Comparison of ENCODE assay signal across 10 cellular contexts in genomic region chr3:150255416-150255815, GRCh38.
DNase-seq lines count a peak whose midpoint lies in the region; ATAC-seq and TF ChIP-seq lines count a peak whose summit lies in the region.
"Had no signal": no experiment of that assay in that cellular context is flagged by ENCODE, and none has a peak within 500 bp of the region (broad histone marks: within the 10 kb centered on the region; RNA-seq: fewer than 3 reads in every experiment).

No MANE protein-coding gene starts in this region.

- H3K9me3 ChIP-seq in GM23248 (ENCODE audit: low read depth) (no peaks in the 10 kb centered on the region), body of pancreas (no peaks in the 10 kb centered on the region), psoas muscle (no peaks in the 10 kb centered on the region)

- H4K20me1 ChIP-seq in GM23248 (ENCODE audit: insufficient read depth) = no peaks in the 10 kb centered on the region

- H3F3A ChIP-seq in GM23248 (ENCODE audit: insufficient read depth) = no peaks in the 10 kb centered on the region

- no peak overlapping the region for H3K9ac ChIP-seq in GM23248

- no peaks in the 10 kb centered on the region for H3K79me2 ChIP-seq in GM23248 (ENCODE audit: insufficient read depth)

- no peaks in the 10 kb centered on the region for H3K9me2 ChIP-seq in GM23248 (ENCODE audit: insufficient read depth)

- no peak overlapping the region for H3K4me3 ChIP-seq in GM23248
- H3K4me3 ChIP-seq in body of pancreas = no peak overlapping the region
- peak overlapping the region; percentile 7 for H3K4me3 ChIP-seq in psoas muscle

- H3K36me3 ChIP-seq in GM23248 (ENCODE audit: low read depth) (no peaks in the 10 kb centered on the region), body of pancreas (replicated peaks in 1 of 2; ENCODE audit: insufficient read depth in 1 of 2, low read depth in 2 of 2) (no peaks in the 10 kb centered on the region), psoas muscle (ENCODE audit: insufficient read depth in 1 of 2, low read depth in 1 of 2) (no peaks in the 10 kb centered on the region)

- TF ChIP-seq POLR2A in body of pancreas (IDR thresholded peaks at IDR 0.05) = peak in 1 of 3 donors; percentile 53

- no peak for TF ChIP-seq CTCF in body of pancreas (IDR thresholded peaks at IDR 0.05)
- no peak for TF ChIP-seq CTCF in psoas muscle (IDR thresholded peaks at IDR 0.05)

- H3K4me2 ChIP-seq in GM23248 (ENCODE audit: unreplicated experiment) = no peak overlapping the region

- intact Hi-C loops in body of pancreas (cut with DNase I) = no loop called here
- intact Hi-C loops in psoas muscle (cut with DNase I) = no loop called here

- in situ Hi-C loops in GM23248 (cut with MboI) = no loop called here

- ATAC-seq in body of pancreas (peak; percentile 90), psoas muscle (peak; percentile 74 to 86 (median 83)), HG02642 (IDR thresholded peaks at IDR 0.05; ENCODE audit: poor library complexity, unreplicated experiment) (no peak)
- ATAC-seq: SK-N-SH treated with all-trans-retinoic acid at 6 μM for 48 hours had no signal

- DNase-seq in GM23248 = no peak
- peak; percentile 62 to 81 (median 74) for DNase-seq in body of pancreas
- DNase-seq in hippocampal formation (lab: John Stamatoyannopoulos, UW) = peak; percentile 37 to 67
- peak; percentile 49 to 63 for DNase-seq in psoas muscle
- DNase-seq in SW480 (ENCODE audit: low spot score) = no peak
- no peak for DNase-seq in dedifferentiated amniotic fluid mesenchymal stem cell (ENCODE audit: extremely low spot score)
- no peak for DNase-seq in NCI-H146 (lab: John Stamatoyannopoulos, UW)
- DNase-seq: activated CD4-positive, alpha-beta memory T cell treated with anti-CD3 and anti-CD28 coated beads, Interleukin-2, amount 10 ng/mL, durations not matched to agents 7 days and 5 days had no signal

- H2AFZ ChIP-seq in GM23248 = 0 out of 2 replicates have a peak overlapping the region, but pooled peaks have one; percentile 20

- H3K27ac ChIP-seq in GM23248 (no peak overlapping the region), body of pancreas (peak overlapping the region; percentile 44 to 70 (median 67)), psoas muscle (peak overlapping the region; percentile 88)

- 71 to 81% methylated on average over 3 of the region's 3 CpGs for WGBS in GM23248 (ENCODE audit: low coverage in 1 of 2, low lambda C conversion rate in 2 of 2, missing lambda C conversion rate in 2 of 2), 2 experiments
- 34 to 39% methylated on average over 3 of the region's 3 CpGs for WGBS in body of pancreas, 2 donors
- WGBS in psoas muscle, 3 donors = 35 to 57% (median 41%) methylated on average over 3 of the region's 3 CpGs

- H3K4me1 ChIP-seq in GM23248 (ENCODE audit: insufficient read depth) (peaks cover 21% of the 10 kb centered on the region), body of pancreas (peaks cover 41% of the 10 kb centered on the region), psoas muscle (peaks cover 29% of the 10 kb centered on the region)

- H3K27me3 ChIP-seq in GM23248 (replicated peaks; ENCODE audit: insufficient read depth) (no peaks in the 10 kb centered on the region), body of pancreas (no peaks in the 10 kb centered on the region), psoas muscle (ENCODE audit: insufficient read depth in 3 of 3, low read length in 2 of 3) (no peaks in the 10 kb centered on the region)

Comparison
In these comparisons a context has a peak if more than half of its experiments do, and no peak if none do; other contexts are left out.
1. DNase-seq: peak in body of pancreas (4 of 4), hippocampal formation (2 of 2) and psoas muscle (2 of 2); none in GM23248 (single experiment), SW480 (single experiment), dedifferentiated amniotic fluid mesenchymal stem cell (single experiment) and NCI-H146 (single experiment).